8 cellular contexts compared by ENCODE assay signal in the genomic region with DNA sequence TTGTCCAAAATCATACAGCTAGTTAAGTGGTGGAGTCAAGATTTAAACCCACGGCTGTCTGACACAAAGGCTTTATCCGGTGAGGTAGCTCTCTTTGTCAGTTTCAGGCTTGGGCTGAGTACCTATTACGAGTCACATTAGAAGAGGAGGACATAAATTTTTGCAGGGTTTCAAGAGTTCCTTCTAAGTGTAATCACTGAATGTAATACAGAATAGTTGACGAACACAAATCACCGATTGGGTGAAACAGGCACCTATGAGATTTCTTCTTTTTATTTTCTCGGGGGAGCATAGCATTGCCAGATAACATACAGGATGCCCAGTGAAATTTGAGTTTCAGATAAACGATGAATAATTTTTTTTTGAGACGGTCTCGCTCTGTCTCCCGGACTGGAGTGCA. TPM values are rescaled to one million over a fixed set of nuclear protein-coding genes. Genes with fewer than 3 reads are reported as not detected.
A peak's percentile ranks its signal among the peaks of the same experiment; 100 is the strongest.
DNase-seq lines count a peak whose midpoint lies in the region; ATAC-seq and TF ChIP-seq lines count a peak whose summit lies in the region.

No MANE protein-coding gene starts in this region.

- POLR2A ChIA-PET in activated CD8-positive, alpha-beta T cell treated with anti-CD3 and anti-CD28 coated beads for 36 hours (lab: Charles Lee): interaction anchor here (1.0 to 1.9 kb wide), 8 partner anchors 26 to 97 kb away, joined by 3 to 11 read pairs (median 5); a partner anchor contains a TSS

- CTCF ChIA-PET in activated CD8-positive, alpha-beta T cell treated with anti-CD3 and anti-CD28 coated beads for 36 hours (lab: Charles Lee): interaction anchor here (0.6 to 1.6 kb wide), 7 partner anchors 16 to 249 kb away, joined by 3 to 6 read pairs (median 3); a partner anchor contains a TSS

- no peaks in the 10 kb centered on the region for H3K27me3 Mint-ChIP-seq in activated CD4-positive, alpha-beta T cell treated with anti-CD3 and anti-CD28 coated beads, Interleukin-2, amount 10 ng/mL, durations not matched to agents 24 days and 14 days
- H3K27me3 Mint-ChIP-seq in activated CD8-positive, alpha-beta T cell treated with anti-CD3 and anti-CD28 coated beads for 36 hours: no peaks in the 10 kb centered on the region

- DNase-seq in activated CD4-positive, alpha-beta T cell treated with anti-CD3 and anti-CD28 coated beads, Interleukin-2, amount 10 ng/mL, durations not matched to agents 24 days and 14 days: no peak
- DNase-seq in activated CD4-positive, alpha-beta T cell treated with anti-CD3 and anti-CD28 coated beads, Interleukin-2, amount 50 U/mL, for 1 hour: no peak
- DNase-seq in activated CD8-positive, alpha-beta T cell treated with anti-CD3 and anti-CD28 coated beads for 36 hours: no peak
- DNase-seq in thoracic aorta (ENCODE audit: low spot score): no peak
- no peak for DNase-seq in Ammon's horn (ENCODE audit: low spot score)

- peaks cover 4% of the 10 kb centered on the region; the same call in 1 of the 2 replicates for H3K36me3 ChIP-seq in iPS-20b (ENCODE audit: insufficient read depth, low read depth, low read length)
- no peaks in the 10 kb centered on the region for H3K36me3 ChIP-seq in thoracic aorta

- H3K4me3 ChIP-seq in iPS-20b (ENCODE audit: low read length) (peak overlapping the region; percentile 99), thoracic aorta (peak overlapping the region; percentile 89)

- H3K4me3 Mint-ChIP-seq in activated CD4-positive, alpha-beta T cell treated with anti-CD3 and anti-CD28 coated beads, Interleukin-2, amount 10 ng/mL, durations not matched to agents 24 days and 14 days: peak overlapping the region; percentile 90
- H3K4me3 Mint-ChIP-seq in activated CD8-positive, alpha-beta T cell treated with anti-CD3 and anti-CD28 coated beads for 36 hours: peak overlapping the region; percentile 83

- H3K27ac ChIP-seq in iPS-20b (ENCODE audit: low read length): peak overlapping the region; percentile 68
- peak overlapping the region in 1 of 2 donors; percentile 61 for H3K27ac ChIP-seq in thoracic aorta

- no peak for TF ChIP-seq CTCF in activated CD8-positive, alpha-beta T cell treated with anti-CD3 and anti-CD28 coated beads for 36 hours (IDR thresholded peaks at IDR 0.05)
- TF ChIP-seq CTCF in thoracic aorta (IDR thresholded peaks at IDR 0.05): no peak

- no peaks in the 10 kb centered on the region for H3K9me3 Mint-ChIP-seq in activated CD4-positive, alpha-beta T cell treated with anti-CD3 and anti-CD28 coated beads, Interleukin-2, amount 10 ng/mL, durations not matched to agents 24 days and 14 days
- H3K9me3 Mint-ChIP-seq in activated CD8-positive, alpha-beta T cell treated with anti-CD3 and anti-CD28 coated beads for 36 hours: no peaks in the 10 kb centered on the region

- no peak for ATAC-seq in activated CD8-positive, alpha-beta T cell treated with anti-CD3 and anti-CD28 coated beads for 36 hours
- ATAC-seq in thoracic aorta (ENCODE audit: insufficient number of reproducible peaks, low FRiP score, low read depth) (no peak), HG03432 (IDR thresholded peaks at IDR 0.05; ENCODE audit: unreplicated experiment) (no peak), GM18909 (IDR thresholded peaks at IDR 0.05; ENCODE audit: poor library complexity, unreplicated experiment) (no peak)

- peak overlapping the region; percentile 94 for H3K27ac Mint-ChIP-seq in activated CD4-positive, alpha-beta T cell treated with anti-CD3 and anti-CD28 coated beads, Interleukin-2, amount 10 ng/mL, durations not matched to agents 24 days and 14 days
- peak overlapping the region; percentile 88 for H3K27ac Mint-ChIP-seq in activated CD8-positive, alpha-beta T cell treated with anti-CD3 and anti-CD28 coated beads for 36 hours

- peak overlapping the region; percentile 88 for H3K9ac ChIP-seq in iPS-20b (ENCODE audit: low read depth, low read length)

- H3K4me1 Mint-ChIP-seq in activated CD4-positive, alpha-beta T cell treated with anti-CD3 and anti-CD28 coated beads, Interleukin-2, amount 10 ng/mL, durations not matched to agents 24 days and 14 days: peaks cover 25% of the 10 kb centered on the region
- H3K4me1 Mint-ChIP-seq in activated CD8-positive, alpha-beta T cell treated with anti-CD3 and anti-CD28 coated beads for 36 hours (ENCODE audit: low read depth): peaks cover 27% of the 10 kb centered on the region

- peaks cover 7% of the 10 kb centered on the region; the same call in 1 of the 2 replicates for H3K4me1 ChIP-seq in iPS-20b (ENCODE audit: insufficient read depth, low read length)
- peaks cover 9 to 11% of the 10 kb centered on the region in 2 donors for H3K4me1 ChIP-seq in thoracic aorta (ENCODE audit: control insufficient read depth in 1 of 2, low read depth in 2 of 2)

- H3K36me3 Mint-ChIP-seq in activated CD4-positive, alpha-beta T cell treated with anti-CD3 and anti-CD28 coated beads, Interleukin-2, amount 10 ng/mL, durations not matched to agents 24 days and 14 days (ENCODE audit: low read depth): peaks cover 17% of the 10 kb centered on the region
- peaks cover 20% of the 10 kb centered on the region for H3K36me3 Mint-ChIP-seq in activated CD8-positive, alpha-beta T cell treated with anti-CD3 and anti-CD28 coated beads for 36 hours (ENCODE audit: low read depth)

- H3K9me3 ChIP-seq in iPS-20b (ENCODE audit: insufficient read depth, low read depth, low read length) (no peaks in the 10 kb centered on the region), thoracic aorta (no peaks in the 10 kb centered on the region)

- H3K27me3 ChIP-seq in iPS-20b (ENCODE audit: insufficient read depth, low read length) (no peaks in the 10 kb centered on the region), thoracic aorta (replicated peaks; ENCODE audit: insufficient read depth) (no peaks in the 10 kb centered on the region)

- intact Hi-C loops in activated CD4-positive, alpha-beta T cell treated with anti-CD3 and anti-CD28 coated beads, Interleukin-2, amount 10 ng/mL, durations not matched to agents 24 days and 14 days (cut with micrococcal nuclease): loop anchor here (2.0 kb wide), 1 partner anchor 185 kb away; a partner anchor contains a TSS
- intact Hi-C loops in activated CD8-positive, alpha-beta T cell treated with anti-CD3 and anti-CD28 coated beads for 36 hours (cut with micrococcal nuclease): no loop called here

RNA-seq across cellular contexts. Expression of a gene that starts 0.8 kb away (rescaled TPM):
- total RNA-seq in activated CD4-positive, alpha-beta T cell treated with anti-CD3 and anti-CD28 coated beads, Interleukin-2, amount 10 ng/mL, durations not matched to agents 24 days and 14 days: 288 and 304 TPM in 2 replicates
- 100 to 1,000 TPM; 203 to 214 TPM for total RNA-seq in activated CD8-positive, alpha-beta T cell treated with anti-CD3 and anti-CD28 coated beads for 36 hours
- total RNA-seq in thoracic aorta: 10 to 100 TPM; 79.1 to 87.6 TPM

RNA-seq across cellular contexts. Expression of a gene that starts 26.7 kb away (rescaled TPM):
- 25.4 and 26.8 TPM in 2 replicates for total RNA-seq in activated CD4-positive, alpha-beta T cell treated with anti-CD3 and anti-CD28 coated beads, Interleukin-2, amount 10 ng/mL, durations not matched to agents 24 days and 14 days
- total RNA-seq in activated CD8-positive, alpha-beta T cell treated with anti-CD3 and anti-CD28 coated beads for 36 hours: 10 to 100 TPM; 27.3 to 29.5 TPM
- 10 to 100 TPM; 22.7 to 32.2 TPM for total RNA-seq in thoracic aorta

RNA-seq across cellular contexts. Expression of a gene that starts 57.0 kb away (rescaled TPM):
- 97.7 and 98.7 TPM in 2 replicates for total RNA-seq in activated CD4-positive, alpha-beta T cell treated with anti-CD3 and anti-CD28 coated beads, Interleukin-2, amount 10 ng/mL, durations not matched to agents 24 days and 14 days
- 10 to 100 TPM; 63.1 to 66.1 TPM for total RNA-seq in activated CD8-positive, alpha-beta T cell treated with anti-CD3 and anti-CD28 coated beads for 36 hours
- total RNA-seq in thoracic aorta: 10 to 100 TPM; 49.7 to 97.6 TPM
